In the genomic region with DNA sequence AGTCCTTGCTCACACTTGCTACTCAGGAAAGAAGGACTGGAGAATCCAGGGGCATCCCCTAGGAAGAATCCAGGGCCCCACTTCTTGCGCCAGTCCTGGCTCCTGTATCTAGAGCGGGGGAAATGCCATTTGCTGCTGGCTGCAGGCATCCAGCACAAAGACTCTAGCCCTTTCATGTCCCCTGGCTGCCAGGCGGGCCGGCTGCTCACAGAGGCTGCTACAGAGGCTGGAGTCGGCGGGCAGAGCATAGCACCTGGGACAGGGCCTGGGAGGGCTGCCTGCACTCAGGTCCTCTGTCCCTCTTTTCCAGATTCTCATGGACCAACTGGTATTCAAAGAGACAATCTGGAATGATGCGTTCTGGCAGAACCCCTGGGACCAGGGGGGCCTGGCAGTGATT, we compare ENCODE assay signal across 2 cellular contexts.
TF ChIP-seq lines count a peak whose summit lies in the region.

No MANE protein-coding gene starts in this region.

TF ChIP-seq in HCT116, 20 proteins besides CTCF, POLR2A, EP300 and RAD21:
- TF ChIP-seq ZNF274 (IDR thresholded peaks at IDR 0.05; ENCODE audit: low read depth, low read length) (no peak), SRF (IDR thresholded peaks at IDR 0.05; ENCODE audit: low read depth) (no peak), TCF7L2 (IDR thresholded peaks at IDR 0.05; ENCODE audit: borderline replicate concordance, extremely low read depth, insufficient read depth, insufficient read length) (no peak), SIN3A (IDR thresholded peaks at IDR 0.05; ENCODE audit: low read depth) (no peak), POLR2AphosphoS5 (IDR thresholded peaks at IDR 0.05; ENCODE audit: low read depth, low read length) (no peak), CEBPB (IDR thresholded peaks at IDR 0.05; ENCODE audit: low read depth) (no peak), ZFX (IDR thresholded peaks at IDR 0.05) (no peak), ELF1 (IDR thresholded peaks at IDR 0.05; ENCODE audit: borderline replicate concordance, low read depth) (no peak), JUND (IDR thresholded peaks at IDR 0.05) (no peak), SP1 (IDR thresholded peaks at IDR 0.05; ENCODE audit: low read depth) (no peak), EZH2phosphoT487 (IDR thresholded peaks at IDR 0.05; ENCODE audit: borderline replicate concordance) (no peak), EZH2 (IDR thresholded peaks at IDR 0.05) (no peak), EGR1 (IDR thresholded peaks at IDR 0.05; ENCODE audit: low read depth) (no peak), CBX3 (IDR thresholded peaks at IDR 0.05; ENCODE audit: low read depth) (no peak), FOSL1 (IDR thresholded peaks at IDR 0.05; ENCODE audit: low read depth) (no peak)
- TF ChIP-seq, protein P1, sequence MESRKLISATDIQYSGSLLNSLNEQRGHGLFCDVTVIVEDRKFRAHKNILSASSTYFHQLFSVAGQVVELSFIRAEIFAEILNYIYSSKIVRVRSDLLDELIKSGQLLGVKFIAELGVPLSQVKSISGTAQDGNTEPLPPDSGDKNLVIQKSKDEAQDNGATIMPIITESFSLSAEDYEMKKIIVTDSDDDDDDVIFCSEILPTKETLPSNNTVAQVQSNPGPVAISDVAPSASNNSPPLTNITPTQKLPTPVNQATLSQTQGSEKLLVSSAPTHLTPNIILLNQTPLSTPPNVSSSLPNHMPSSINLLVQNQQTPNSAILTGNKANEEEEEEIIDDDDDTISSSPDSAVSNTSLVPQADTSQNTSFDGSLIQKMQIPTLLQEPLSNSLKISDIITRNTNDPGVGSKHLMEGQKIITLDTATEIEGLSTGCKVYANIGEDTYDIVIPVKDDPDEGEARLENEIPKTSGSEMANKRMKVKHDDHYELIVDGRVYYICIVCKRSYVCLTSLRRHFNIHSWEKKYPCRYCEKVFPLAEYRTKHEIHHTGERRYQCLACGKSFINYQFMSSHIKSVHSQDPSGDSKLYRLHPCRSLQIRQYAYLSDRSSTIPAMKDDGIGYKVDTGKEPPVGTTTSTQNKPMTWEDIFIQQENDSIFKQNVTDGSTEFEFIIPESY (IDR thresholded peaks at IDR 0.05; ENCODE audit: extremely low read depth, insufficient replicate concordance, low read length) = no peak
- TF ChIP-seq, protein P2, sequence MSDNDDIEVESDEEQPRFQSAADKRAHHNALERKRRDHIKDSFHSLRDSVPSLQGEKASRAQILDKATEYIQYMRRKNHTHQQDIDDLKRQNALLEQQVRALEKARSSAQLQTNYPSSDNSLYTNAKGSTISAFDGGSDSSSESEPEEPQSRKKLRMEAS (IDR thresholded peaks at IDR 0.05) = no peak
- TF ChIP-seq, protein P3, sequence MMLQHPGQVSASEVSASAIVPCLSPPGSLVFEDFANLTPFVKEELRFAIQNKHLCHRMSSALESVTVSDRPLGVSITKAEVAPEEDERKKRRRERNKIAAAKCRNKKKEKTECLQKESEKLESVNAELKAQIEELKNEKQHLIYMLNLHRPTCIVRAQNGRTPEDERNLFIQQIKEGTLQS (IDR thresholded peaks at IDR 0.05) = no peak
- TF ChIP-seq, protein P4, sequence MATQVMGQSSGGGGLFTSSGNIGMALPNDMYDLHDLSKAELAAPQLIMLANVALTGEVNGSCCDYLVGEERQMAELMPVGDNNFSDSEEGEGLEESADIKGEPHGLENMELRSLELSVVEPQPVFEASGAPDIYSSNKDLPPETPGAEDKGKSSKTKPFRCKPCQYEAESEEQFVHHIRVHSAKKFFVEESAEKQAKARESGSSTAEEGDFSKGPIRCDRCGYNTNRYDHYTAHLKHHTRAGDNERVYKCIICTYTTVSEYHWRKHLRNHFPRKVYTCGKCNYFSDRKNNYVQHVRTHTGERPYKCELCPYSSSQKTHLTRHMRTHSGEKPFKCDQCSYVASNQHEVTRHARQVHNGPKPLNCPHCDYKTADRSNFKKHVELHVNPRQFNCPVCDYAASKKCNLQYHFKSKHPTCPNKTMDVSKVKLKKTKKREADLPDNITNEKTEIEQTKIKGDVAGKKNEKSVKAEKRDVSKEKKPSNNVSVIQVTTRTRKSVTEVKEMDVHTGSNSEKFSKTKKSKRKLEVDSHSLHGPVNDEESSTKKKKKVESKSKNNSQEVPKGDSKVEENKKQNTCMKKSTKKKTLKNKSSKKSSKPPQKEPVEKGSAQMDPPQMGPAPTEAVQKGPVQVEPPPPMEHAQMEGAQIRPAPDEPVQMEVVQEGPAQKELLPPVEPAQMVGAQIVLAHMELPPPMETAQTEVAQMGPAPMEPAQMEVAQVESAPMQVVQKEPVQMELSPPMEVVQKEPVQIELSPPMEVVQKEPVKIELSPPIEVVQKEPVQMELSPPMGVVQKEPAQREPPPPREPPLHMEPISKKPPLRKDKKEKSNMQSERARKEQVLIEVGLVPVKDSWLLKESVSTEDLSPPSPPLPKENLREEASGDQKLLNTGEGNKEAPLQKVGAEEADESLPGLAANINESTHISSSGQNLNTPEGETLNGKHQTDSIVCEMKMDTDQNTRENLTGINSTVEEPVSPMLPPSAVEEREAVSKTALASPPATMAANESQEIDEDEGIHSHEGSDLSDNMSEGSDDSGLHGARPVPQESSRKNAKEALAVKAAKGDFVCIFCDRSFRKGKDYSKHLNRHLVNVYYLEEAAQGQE (IDR thresholded peaks at IDR 0.05; ENCODE audit: low read depth) = no peak

TF ChIP-seq in HepG2, 621 proteins besides CTCF, POLR2A, EP300 and RAD21:
- TF ChIP-seq, protein P5, sequence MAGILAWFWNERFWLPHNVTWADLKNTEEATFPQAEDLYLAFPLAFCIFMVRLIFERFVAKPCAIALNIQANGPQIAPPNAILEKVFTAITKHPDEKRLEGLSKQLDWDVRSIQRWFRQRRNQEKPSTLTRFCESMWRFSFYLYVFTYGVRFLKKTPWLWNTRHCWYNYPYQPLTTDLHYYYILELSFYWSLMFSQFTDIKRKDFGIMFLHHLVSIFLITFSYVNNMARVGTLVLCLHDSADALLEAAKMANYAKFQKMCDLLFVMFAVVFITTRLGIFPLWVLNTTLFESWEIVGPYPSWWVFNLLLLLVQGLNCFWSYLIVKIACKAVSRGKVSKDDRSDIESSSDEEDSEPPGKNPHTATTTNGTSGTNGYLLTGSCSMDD (CRISPR knock-in tag; IDR thresholded peaks at IDR 0.05) = 0 out of 2 replicates have a peak, but pooled peaks have one; percentile 37
- TF ChIP-seq, protein P6, sequence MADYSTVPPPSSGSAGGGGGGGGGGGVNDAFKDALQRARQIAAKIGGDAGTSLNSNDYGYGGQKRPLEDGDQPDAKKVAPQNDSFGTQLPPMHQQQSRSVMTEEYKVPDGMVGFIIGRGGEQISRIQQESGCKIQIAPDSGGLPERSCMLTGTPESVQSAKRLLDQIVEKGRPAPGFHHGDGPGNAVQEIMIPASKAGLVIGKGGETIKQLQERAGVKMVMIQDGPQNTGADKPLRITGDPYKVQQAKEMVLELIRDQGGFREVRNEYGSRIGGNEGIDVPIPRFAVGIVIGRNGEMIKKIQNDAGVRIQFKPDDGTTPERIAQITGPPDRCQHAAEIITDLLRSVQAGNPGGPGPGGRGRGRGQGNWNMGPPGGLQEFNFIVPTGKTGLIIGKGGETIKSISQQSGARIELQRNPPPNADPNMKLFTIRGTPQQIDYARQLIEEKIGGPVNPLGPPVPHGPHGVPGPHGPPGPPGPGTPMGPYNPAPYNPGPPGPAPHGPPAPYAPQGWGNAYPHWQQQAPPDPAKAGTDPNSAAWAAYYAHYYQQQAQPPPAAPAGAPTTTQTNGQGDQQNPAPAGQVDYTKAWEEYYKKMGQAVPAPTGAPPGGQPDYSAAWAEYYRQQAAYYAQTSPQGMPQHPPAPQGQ (CRISPR knock-in tag; IDR thresholded peaks at IDR 0.05; ENCODE audit: borderline replicate concordance) = no peak
- TF ChIP-seq CBX5 (CRISPR knock-in tag; IDR thresholded peaks at IDR 0.05; ENCODE audit: borderline replicate concordance) (no peak), ARID2 (CRISPR knock-in tag; IDR thresholded peaks at IDR 0.05; ENCODE audit: borderline replicate concordance) (peak; percentile 36; the same call in 1 of the 2 replicates), ARNT2 (CRISPR knock-in tag; IDR thresholded peaks at IDR 0.05; ENCODE audit: low read depth) (no peak), CBX2 (IDR thresholded peaks at IDR 0.05; ENCODE audit: low read depth, low read length) (no peak), CBX2 (CRISPR knock-in tag; IDR thresholded peaks at IDR 0.05; ENCODE audit: low read depth) (no peak), ZSCAN20 (CRISPR knock-in tag; IDR thresholded peaks at IDR 0.05; ENCODE audit: borderline replicate concordance) (no peak), ZBTB38 (CRISPR knock-in tag; IDR thresholded peaks at IDR 0.05) (0 out of 2 replicates have a peak, but pooled peaks have one; percentile 11), ZNF354B (CRISPR knock-in tag; IDR thresholded peaks at IDR 0.05) (peak; percentile 31; the same call in 1 of the 2 replicates), TMF1 (CRISPR knock-in tag; IDR thresholded peaks at IDR 0.05; ENCODE audit: low read depth) (no peak), NAIF1 (CRISPR knock-in tag; IDR thresholded peaks at IDR 0.05; ENCODE audit: borderline replicate concordance) (no peak)
- TF ChIP-seq, protein P7, sequence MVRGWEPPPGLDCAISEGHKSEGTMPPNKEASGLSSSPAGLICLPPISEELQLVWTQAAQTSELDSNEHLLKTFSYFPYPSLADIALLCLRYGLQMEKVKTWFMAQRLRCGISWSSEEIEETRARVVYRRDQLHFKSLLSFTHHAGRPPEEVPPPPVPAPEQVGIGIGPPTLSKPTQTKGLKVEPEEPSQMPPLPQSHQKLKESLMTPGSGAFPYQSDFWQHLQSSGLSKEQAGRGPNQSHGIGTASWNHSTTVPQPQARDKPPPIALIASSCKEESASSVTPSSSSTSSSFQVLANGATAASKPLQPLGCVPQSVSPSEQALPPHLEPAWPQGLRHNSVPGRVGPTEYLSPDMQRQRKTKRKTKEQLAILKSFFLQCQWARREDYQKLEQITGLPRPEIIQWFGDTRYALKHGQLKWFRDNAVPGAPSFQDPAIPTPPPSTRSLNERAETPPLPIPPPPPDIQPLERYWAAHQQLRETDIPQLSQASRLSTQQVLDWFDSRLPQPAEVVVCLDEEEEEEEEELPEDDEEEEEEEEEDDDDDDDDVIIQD (CRISPR knock-in tag; IDR thresholded peaks at IDR 0.05; ENCODE audit: low read depth) = no peak
TF ChIP-seq in HepG2: peak in this region for 4.
